Comparison of ENCODE assay signal across 11 cellular contexts in the genomic region with DNA sequence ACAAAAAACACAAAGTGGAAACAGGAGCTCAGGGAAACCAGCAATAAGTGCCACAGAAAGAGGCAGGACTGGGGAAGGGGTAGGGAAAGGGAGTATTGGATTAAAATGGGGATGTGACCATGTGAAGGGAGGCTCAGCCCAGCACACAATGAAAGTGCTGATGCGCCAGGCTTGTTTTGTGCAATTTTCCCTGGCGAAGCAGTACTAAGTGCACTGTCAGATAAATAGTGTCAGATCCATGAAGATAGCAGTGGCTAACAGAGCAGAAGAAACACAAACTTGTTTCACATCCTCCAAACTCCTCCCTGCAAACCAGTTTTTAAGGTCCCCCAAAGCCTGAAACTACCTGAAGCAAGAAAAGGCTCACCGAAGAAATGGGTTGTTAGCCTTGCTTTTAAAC. TPM values are rescaled to one million over a fixed set of nuclear protein-coding genes. Genes with fewer than 3 reads are reported as not detected.
DNase-seq lines count a peak whose midpoint lies in the region; ATAC-seq and TF ChIP-seq lines count a peak whose summit lies in the region.
"Had no signal": no experiment of that assay in that cellular context is flagged by ENCODE, and none has a peak within 500 bp of the region (broad histone marks: within the 10 kb centered on the region; RNA-seq: fewer than 3 reads in every experiment).

No MANE protein-coding gene starts in this region.

- ATAC-seq in naive thymus-derived CD8-positive, alpha-beta T cell, result no peak
- ATAC-seq in GM21529 (IDR thresholded peaks at IDR 0.05; ENCODE audit: unreplicated experiment) (no peak), GM21526 (IDR thresholded peaks at IDR 0.05; ENCODE audit: low FRiP score, unreplicated experiment) (no peak)

- no peaks in the 10 kb centered on the region for H3K9me3 ChIP-seq in BLaER1 treated with 17β-estradiol and CSF1 and Interleukin-3, amounts not matched to agents 10 nM and 100 nM (replicated peaks in 1 of 11)
- no peaks in the 10 kb centered on the region for H3K9me3 ChIP-seq in thyroid gland

- H3K9me3 Mint-ChIP-seq in naive thymus-derived CD8-positive, alpha-beta T cell, result no peaks in the 10 kb centered on the region
- H3K9me3 Mint-ChIP-seq: CD4-positive, alpha-beta memory T cell had no signal

- no peak for TF ChIP-seq POLR2A in thyroid gland (IDR thresholded peaks at IDR 0.05)

- peak overlapping the region in 7 of 10 donors; percentile 1 to 85 (median 37) for H3K27ac Mint-ChIP-seq in naive thymus-derived CD8-positive, alpha-beta T cell

- no peaks in the 10 kb centered on the region for H3K27me3 ChIP-seq in BLaER1 treated with 17β-estradiol and CSF1 and Interleukin-3, amounts not matched to agents 10 nM and 100 nM
- no peaks in the 10 kb centered on the region for H3K27me3 ChIP-seq in thyroid gland

- WGBS in thyroid gland, 2 donors, result 88 to 91% methylated on average over 3 of the region's 3 CpGs

- H3K9ac ChIP-seq in BLaER1 treated with 17β-estradiol and CSF1 and Interleukin-3, amounts not matched to agents 10 nM and 100 nM, result peak overlapping the region in 6 of 11 experiments; percentile 35 to 75 (median 64); a peak in 13 of 22 replicates

- H3K36me3 ChIP-seq in BLaER1 treated with 17β-estradiol and CSF1 and Interleukin-3, amounts not matched to agents 10 nM and 100 nM, result peaks cover 19 to 97% (median 87%) of the 10 kb centered on the region in 11 experiments
- H3K36me3 ChIP-seq in thyroid gland, result no peaks in the 10 kb centered on the region

- H4K20me1 ChIP-seq in BLaER1 treated with 17β-estradiol and CSF1 and Interleukin-3, amounts not matched to agents 10 nM and 100 nM, result peaks cover 86 to 100% (median 100%) of the 10 kb centered on the region in 11 experiments

- peak overlapping the region in 3 of 10 experiments; percentile 29 to 40 (median 35); a peak in 5 of 20 replicates for H3K4me3 ChIP-seq in BLaER1 treated with 17β-estradiol and CSF1 and Interleukin-3, amounts not matched to agents 10 nM and 100 nM
- H3K4me3 ChIP-seq in thyroid gland (replicated peaks in 1 of 3), result no peak overlapping the region

- no peaks in the 10 kb centered on the region for H3K27me3 Mint-ChIP-seq in naive thymus-derived CD8-positive, alpha-beta T cell
- H3K27me3 Mint-ChIP-seq: CD4-positive, alpha-beta memory T cell had no signal

- H3K36me3 Mint-ChIP-seq in naive thymus-derived CD8-positive, alpha-beta T cell, result peaks cover 0 to 49% (median 0%) of the 10 kb centered on the region in 3 donors

- intact Hi-C loops in thyroid gland (cut with DNase I), result no loop called here

- DNase-seq in KBM-7, result peak; percentile 43
- peak in 2 of 61 donors; percentile 9 to 12 for DNase-seq in caudate nucleus (lab: John Stamatoyannopoulos, UW)
- no peak for DNase-seq in naive thymus-derived CD8-positive, alpha-beta T cell
- DNase-seq in germinal center (ENCODE audit: low spot score), result no peak
- no peak for DNase-seq in thyroid gland
- DNase-seq: activated T-cell treated with anti-CD3 and anti-CD28 coated beads, Interleukin-2, amount 50 U/mL, for 48 hours; CD4-positive, alpha-beta memory T cell; cerebellar nuclear complex had no signal

- H3K27ac ChIP-seq in BLaER1 treated with 17β-estradiol and CSF1 and Interleukin-3, amounts not matched to agents 10 nM and 100 nM, result peak overlapping the region in 8 of 11 experiments; percentile 7 to 84 (median 69); a peak in 15 of 22 replicates
- H3K27ac ChIP-seq in caudate nucleus (ENCODE audit: low read depth, low read length), result peak overlapping the region; percentile 30
- H3K27ac ChIP-seq in thyroid gland, result no peak overlapping the region

- peak overlapping the region in 2 of 10 donors; percentile 20 to 53 for H3K4me3 Mint-ChIP-seq in naive thymus-derived CD8-positive, alpha-beta T cell
- H3K4me3 Mint-ChIP-seq: CD4-positive, alpha-beta memory T cell had no signal

- peaks cover 16 to 100% (median 32%) of the 10 kb centered on the region in 10 experiments; a peak in 17 of 20 replicates for H3K4me1 ChIP-seq in BLaER1 treated with 17β-estradiol and CSF1 and Interleukin-3, amounts not matched to agents 10 nM and 100 nM
- H3K4me1 ChIP-seq in thyroid gland, result peaks cover 13 to 36% of the 10 kb centered on the region in 2 donors

- H3K4me1 Mint-ChIP-seq in naive thymus-derived CD8-positive, alpha-beta T cell, result peaks cover 22 to 56% (median 48%) of the 10 kb centered on the region in 4 donors

- H3K4me2 ChIP-seq in BLaER1 treated with 17β-estradiol and CSF1 and Interleukin-3, amounts not matched to agents 10 nM and 100 nM, result peak overlapping the region in 9 of 11 experiments; percentile 1 to 91 (median 59); a peak in 17 of 22 replicates

- in situ Hi-C loops in KBM-7 (cut with MboI; ENCODE audit: low pct_unique_long_range_greater_than_20kb, low sequenced_read_pairs), result no loop called here

- no peak for TF ChIP-seq CTCF in thyroid gland (IDR thresholded peaks at IDR 0.05)

- POLR2A ChIA-PET in naive thymus-derived CD8-positive, alpha-beta T cell (lab: Charles Lee), result interaction anchor here (1.1 kb wide), 1 partner anchor 13 kb away, joined by 3 read pairs; no protein-coding TSS in a partner anchor

RNA-seq across cellular contexts. Expression of a gene that starts 50.7 kb away (rescaled TPM):
- total RNA-seq in naive thymus-derived CD8-positive, alpha-beta T cell, result 1 to 10 TPM; 1.3 to 1.5 TPM
- not detected for polyA plus RNA-seq in naive thymus-derived CD8-positive, alpha-beta T cell
- under 1 TPM in 1 of 4 donors, not detected in 3; 0.67 TPM for total RNA-seq in thyroid gland
- polyA plus RNA-seq: CD4-positive, alpha-beta memory T cell had no signal

RNA-seq across cellular contexts. Expression of a gene that starts 53.3 kb away (rescaled TPM):
- total RNA-seq in naive thymus-derived CD8-positive, alpha-beta T cell, result 100 to 1,000 TPM; 133 to 138 TPM
- polyA plus RNA-seq in naive thymus-derived CD8-positive, alpha-beta T cell, result 10 to 100 TPM; 45.3 to 79.3 (median 55.3) TPM
- 100 to 1,000 TPM in 3 of 4 donors, 10 to 100 TPM in 1; 87.3 to 144 (median 111) TPM for total RNA-seq in thyroid gland

Comparison
In these comparisons a context has a peak if more than half of its experiments do, and no peak if none do; other contexts are left out.
1. H3K27ac ChIP-seq: peak in BLaER1 treated with 17β-estradiol and CSF1 and Interleukin-3, amounts not matched to agents 10 nM and 100 nM (8 of 11) and caudate nucleus (single experiment); none in thyroid gland (0 of 3).